Comparison of ENCODE assay signal across 1 cellular context in the genomic region with DNA sequence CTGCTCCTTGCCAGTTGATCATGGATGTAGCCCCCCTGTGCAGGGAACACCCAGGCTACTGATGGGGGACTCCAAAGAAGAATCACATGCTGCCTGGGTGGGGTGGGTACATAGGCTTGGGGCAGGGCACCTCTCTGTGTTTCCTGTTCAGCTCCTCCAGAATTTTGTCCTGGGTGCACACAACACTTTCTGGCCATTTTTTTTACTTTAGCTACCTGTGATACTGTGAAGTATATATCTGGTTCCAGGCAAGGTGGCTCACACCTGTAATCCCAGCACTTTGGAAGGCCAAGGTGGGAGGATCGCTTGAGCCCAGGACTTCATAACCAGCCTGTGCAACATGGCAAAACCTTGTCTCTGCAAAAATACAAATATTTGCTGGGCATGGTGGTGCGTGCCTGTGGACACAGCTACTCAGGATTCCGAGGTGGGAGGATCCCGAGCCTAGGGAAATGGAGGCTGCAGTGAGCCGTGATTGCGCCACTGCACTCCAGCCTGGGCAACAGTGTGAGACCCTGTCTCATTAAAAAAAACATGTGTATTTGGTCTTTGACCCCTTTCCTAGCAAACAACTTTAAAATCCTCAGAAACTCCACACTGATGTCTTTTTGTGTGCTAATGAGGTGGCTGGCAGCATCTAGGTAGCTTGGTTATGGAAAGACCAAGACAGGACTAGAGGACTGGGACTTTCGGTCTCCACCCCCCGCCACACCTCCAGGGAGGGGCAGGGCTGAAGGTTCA.
TF ChIP-seq lines count a peak whose summit lies in the region.

No MANE protein-coding gene starts in this region.

TF ChIP-seq in HepG2, 621 proteins besides CTCF, POLR2A, EP300 and RAD21 (continued from another document and continues in another):
- TF ChIP-seq, protein P1, sequence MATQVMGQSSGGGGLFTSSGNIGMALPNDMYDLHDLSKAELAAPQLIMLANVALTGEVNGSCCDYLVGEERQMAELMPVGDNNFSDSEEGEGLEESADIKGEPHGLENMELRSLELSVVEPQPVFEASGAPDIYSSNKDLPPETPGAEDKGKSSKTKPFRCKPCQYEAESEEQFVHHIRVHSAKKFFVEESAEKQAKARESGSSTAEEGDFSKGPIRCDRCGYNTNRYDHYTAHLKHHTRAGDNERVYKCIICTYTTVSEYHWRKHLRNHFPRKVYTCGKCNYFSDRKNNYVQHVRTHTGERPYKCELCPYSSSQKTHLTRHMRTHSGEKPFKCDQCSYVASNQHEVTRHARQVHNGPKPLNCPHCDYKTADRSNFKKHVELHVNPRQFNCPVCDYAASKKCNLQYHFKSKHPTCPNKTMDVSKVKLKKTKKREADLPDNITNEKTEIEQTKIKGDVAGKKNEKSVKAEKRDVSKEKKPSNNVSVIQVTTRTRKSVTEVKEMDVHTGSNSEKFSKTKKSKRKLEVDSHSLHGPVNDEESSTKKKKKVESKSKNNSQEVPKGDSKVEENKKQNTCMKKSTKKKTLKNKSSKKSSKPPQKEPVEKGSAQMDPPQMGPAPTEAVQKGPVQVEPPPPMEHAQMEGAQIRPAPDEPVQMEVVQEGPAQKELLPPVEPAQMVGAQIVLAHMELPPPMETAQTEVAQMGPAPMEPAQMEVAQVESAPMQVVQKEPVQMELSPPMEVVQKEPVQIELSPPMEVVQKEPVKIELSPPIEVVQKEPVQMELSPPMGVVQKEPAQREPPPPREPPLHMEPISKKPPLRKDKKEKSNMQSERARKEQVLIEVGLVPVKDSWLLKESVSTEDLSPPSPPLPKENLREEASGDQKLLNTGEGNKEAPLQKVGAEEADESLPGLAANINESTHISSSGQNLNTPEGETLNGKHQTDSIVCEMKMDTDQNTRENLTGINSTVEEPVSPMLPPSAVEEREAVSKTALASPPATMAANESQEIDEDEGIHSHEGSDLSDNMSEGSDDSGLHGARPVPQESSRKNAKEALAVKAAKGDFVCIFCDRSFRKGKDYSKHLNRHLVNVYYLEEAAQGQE (IDR thresholded peaks at IDR 0.05; ENCODE audit: borderline replicate concordance in 1 of 2, low read depth in 1 of 2, low read length in 2 of 2), result 0 out of 4 replicates have a peak, but pooled peaks of 1 of the 2 experiments have one; percentile 4
- TF ChIP-seq ZSCAN25 (CRISPR knock-in tag; IDR thresholded peaks at IDR 0.05) (no peak), MIXL1 (CRISPR knock-in tag; IDR thresholded peaks at IDR 0.05) (peak; percentile 97), HNF4A (CRISPR knock-in tag; IDR thresholded peaks at IDR 0.05) (peak; percentile 91), ZNF549 (CRISPR knock-in tag; IDR thresholded peaks at IDR 0.05) (no peak), ZNF776 (CRISPR knock-in tag; IDR thresholded peaks at IDR 0.05) (no peak), SSRP1 (CRISPR knock-in tag; IDR thresholded peaks at IDR 0.05) (no peak; the same call in 1 of the 2 replicates), HHEX (CRISPR knock-in tag; IDR thresholded peaks at IDR 0.05) (no peak), ZMYM2 (CRISPR knock-in tag; IDR thresholded peaks at IDR 0.05) (peak; percentile 98), ONECUT2 (CRISPR knock-in tag; IDR thresholded peaks at IDR 0.05) (no peak), ZNF460 (CRISPR knock-in tag; IDR thresholded peaks at IDR 0.05; ENCODE audit: borderline replicate concordance) (peak; percentile 95; the same call in 1 of the 2 replicates), ZFP1 (CRISPR knock-in tag; IDR thresholded peaks at IDR 0.05) (peak; percentile 93), FOXC1 (CRISPR knock-in tag; IDR thresholded peaks at IDR 0.05; ENCODE audit: borderline replicate concordance) (peak; percentile 39; the same call in 1 of the 2 replicates), AKAP8 (CRISPR knock-in tag; IDR thresholded peaks at IDR 0.05) (peak; percentile 60), ISX (CRISPR knock-in tag; conservative IDR thresholded peaks at IDR 0.05) (no peak), ZNF180 (CRISPR knock-in tag; IDR thresholded peaks at IDR 0.05; ENCODE audit: borderline replicate concordance, low read depth) (no peak), ESRRA (CRISPR knock-in tag; IDR thresholded peaks at IDR 0.05; ENCODE audit: low read depth) (no peak), FOXO1 (CRISPR knock-in tag; IDR thresholded peaks at IDR 0.05) (peak; percentile 88), SAP130 (CRISPR knock-in tag; IDR thresholded peaks at IDR 0.05; ENCODE audit: low read depth) (no peak; the same call in none of the 2 replicates), STAG1 (CRISPR knock-in tag; IDR thresholded peaks at IDR 0.05) (no peak), ZEB1 (IDR thresholded peaks at IDR 0.05; ENCODE audit: insufficient replicate concordance, low read depth) (peak; percentile 87), SETDB1 (CRISPR knock-in tag; IDR thresholded peaks at IDR 0.05; ENCODE audit: borderline replicate concordance) (no peak), BCL6 (CRISPR knock-in tag; IDR thresholded peaks at IDR 0.05) (peak; percentile 66), RBM22 (optimal IDR thresholded peaks at IDR 0.05; ENCODE audit: low read length) (no peak), CAMTA2 (CRISPR knock-in tag; IDR thresholded peaks at IDR 0.05; ENCODE audit: borderline replicate concordance) (no peak), NONO (IDR thresholded peaks at IDR 0.05) (no peak), NONO (CRISPR knock-in tag; conservative IDR thresholded peaks at IDR 0.05) (peak; percentile 93), KLF15 (CRISPR knock-in tag; IDR thresholded peaks at IDR 0.05; ENCODE audit: borderline replicate concordance) (no peak), SIX1 (CRISPR knock-in tag; IDR thresholded peaks at IDR 0.05; ENCODE audit: borderline replicate concordance) (no peak), NFKBIZ (CRISPR knock-in tag; IDR thresholded peaks at IDR 0.05) (no peak), ZNF317 (CRISPR knock-in tag; IDR thresholded peaks at IDR 0.05) (peak; percentile 60; the same call in 1 of the 2 replicates), CBX1 (IDR thresholded peaks at IDR 0.05; ENCODE audit: low read depth) (peak; percentile 74), RXRB (CRISPR knock-in tag; IDR thresholded peaks at IDR 0.05; ENCODE audit: borderline replicate concordance) (peak; percentile 90), ARNT2 (CRISPR knock-in tag; IDR thresholded peaks at IDR 0.05; ENCODE audit: low read depth) (peak; percentile 44; the same call in 1 of the 2 replicates), YY1 (IDR thresholded peaks at IDR 0.05; ENCODE audit: insufficient read depth, insufficient replicate concordance, low read depth, low read length) (peak; percentile 76), ZFYVE20 (CRISPR knock-in tag; IDR thresholded peaks at IDR 0.05; ENCODE audit: borderline replicate concordance, low read depth) (no peak), CHD4 (IDR thresholded peaks at IDR 0.05; ENCODE audit: borderline replicate concordance, low read length) (no peak), TCF7 (IDR thresholded peaks at IDR 0.05; ENCODE audit: low read depth) (no peak), ZNF558 (CRISPR knock-in tag; IDR thresholded peaks at IDR 0.05; ENCODE audit: borderline replicate concordance) (no peak), ZBTB20 (CRISPR knock-in tag; IDR thresholded peaks at IDR 0.05; ENCODE audit: borderline replicate concordance, low read depth) (peak; percentile 78), ZSCAN22 (CRISPR knock-in tag; IDR thresholded peaks at IDR 0.05) (0 out of 2 replicates have a peak, but pooled peaks have one; percentile 43), ZNF878 (CRISPR knock-in tag; IDR thresholded peaks at IDR 0.05) (peak; percentile 58), ZNF124 (CRISPR knock-in tag; IDR thresholded peaks at IDR 0.05) (peak; percentile 91), ZNF749 (CRISPR knock-in tag; IDR thresholded peaks at IDR 0.05; ENCODE audit: borderline replicate concordance) (no peak), ZSCAN9 (CRISPR knock-in tag; IDR thresholded peaks at IDR 0.05; ENCODE audit: borderline replicate concordance) (peak; percentile 89; the same call in 1 of the 2 replicates), KDM4B (CRISPR knock-in tag; IDR thresholded peaks at IDR 0.05) (no peak), ZFY (CRISPR knock-in tag; IDR thresholded peaks at IDR 0.05) (peak; percentile 40), BORCS8-MEF2B (CRISPR knock-in tag; IDR thresholded peaks at IDR 0.05) (no peak), ZNF468 (CRISPR knock-in tag; IDR thresholded peaks at IDR 0.05) (no peak), ZNF263 (CRISPR knock-in tag; IDR thresholded peaks at IDR 0.05) (peak; percentile 79), ZNF207 (IDR thresholded peaks at IDR 0.05; ENCODE audit: borderline replicate concordance) (no peak)
- TF ChIP-seq, protein P2, sequence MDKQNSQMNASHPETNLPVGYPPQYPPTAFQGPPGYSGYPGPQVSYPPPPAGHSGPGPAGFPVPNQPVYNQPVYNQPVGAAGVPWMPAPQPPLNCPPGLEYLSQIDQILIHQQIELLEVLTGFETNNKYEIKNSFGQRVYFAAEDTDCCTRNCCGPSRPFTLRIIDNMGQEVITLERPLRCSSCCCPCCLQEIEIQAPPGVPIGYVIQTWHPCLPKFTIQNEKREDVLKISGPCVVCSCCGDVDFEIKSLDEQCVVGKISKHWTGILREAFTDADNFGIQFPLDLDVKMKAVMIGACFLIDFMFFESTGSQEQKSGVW (CRISPR knock-in tag; IDR thresholded peaks at IDR 0.05; ENCODE audit: borderline replicate concordance), result no peak; the same call in 1 of the 2 replicates
- TF ChIP-seq, protein P3, sequence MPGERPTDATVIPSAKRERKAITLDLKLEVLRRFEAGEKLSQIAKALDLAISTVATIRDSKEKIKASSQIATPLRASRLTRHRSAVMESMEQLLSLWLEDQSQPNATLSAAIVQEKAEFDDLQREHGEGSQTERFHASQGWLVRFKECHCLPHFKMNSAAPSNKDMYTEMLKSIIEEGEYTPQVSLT (CRISPR knock-in tag; IDR thresholded peaks at IDR 0.05; ENCODE audit: borderline replicate concordance, low read depth), result 0 out of 2 replicates have a peak, but pooled peaks have one; percentile 40
- TF ChIP-seq, protein P4, sequence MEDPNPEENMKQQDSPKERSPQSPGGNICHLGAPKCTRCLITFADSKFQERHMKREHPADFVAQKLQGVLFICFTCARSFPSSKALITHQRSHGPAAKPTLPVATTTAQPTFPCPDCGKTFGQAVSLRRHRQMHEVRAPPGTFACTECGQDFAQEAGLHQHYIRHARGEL (CRISPR knock-in tag; IDR thresholded peaks at IDR 0.05), result no peak
- TF ChIP-seq, protein P5, sequence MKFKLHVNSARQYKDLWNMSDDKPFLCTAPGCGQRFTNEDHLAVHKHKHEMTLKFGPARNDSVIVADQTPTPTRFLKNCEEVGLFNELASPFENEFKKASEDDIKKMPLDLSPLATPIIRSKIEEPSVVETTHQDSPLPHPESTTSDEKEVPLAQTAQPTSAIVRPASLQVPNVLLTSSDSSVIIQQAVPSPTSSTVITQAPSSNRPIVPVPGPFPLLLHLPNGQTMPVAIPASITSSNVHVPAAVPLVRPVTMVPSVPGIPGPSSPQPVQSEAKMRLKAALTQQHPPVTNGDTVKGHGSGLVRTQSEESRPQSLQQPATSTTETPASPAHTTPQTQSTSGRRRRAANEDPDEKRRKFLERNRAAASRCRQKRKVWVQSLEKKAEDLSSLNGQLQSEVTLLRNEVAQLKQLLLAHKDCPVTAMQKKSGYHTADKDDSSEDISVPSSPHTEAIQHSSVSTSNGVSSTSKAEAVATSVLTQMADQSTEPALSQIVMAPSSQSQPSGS (CRISPR knock-in tag; IDR thresholded peaks at IDR 0.05), result peak; percentile 79
- TF ChIP-seq, protein P6, sequence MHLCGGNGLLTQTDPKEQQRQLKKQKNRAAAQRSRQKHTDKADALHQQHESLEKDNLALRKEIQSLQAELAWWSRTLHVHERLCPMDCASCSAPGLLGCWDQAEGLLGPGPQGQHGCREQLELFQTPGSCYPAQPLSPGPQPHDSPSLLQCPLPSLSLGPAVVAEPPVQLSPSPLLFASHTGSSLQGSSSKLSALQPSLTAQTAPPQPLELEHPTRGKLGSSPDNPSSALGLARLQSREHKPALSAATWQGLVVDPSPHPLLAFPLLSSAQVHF (CRISPR knock-in tag; IDR thresholded peaks at IDR 0.05), result no peak
- TF ChIP-seq, protein P7, sequence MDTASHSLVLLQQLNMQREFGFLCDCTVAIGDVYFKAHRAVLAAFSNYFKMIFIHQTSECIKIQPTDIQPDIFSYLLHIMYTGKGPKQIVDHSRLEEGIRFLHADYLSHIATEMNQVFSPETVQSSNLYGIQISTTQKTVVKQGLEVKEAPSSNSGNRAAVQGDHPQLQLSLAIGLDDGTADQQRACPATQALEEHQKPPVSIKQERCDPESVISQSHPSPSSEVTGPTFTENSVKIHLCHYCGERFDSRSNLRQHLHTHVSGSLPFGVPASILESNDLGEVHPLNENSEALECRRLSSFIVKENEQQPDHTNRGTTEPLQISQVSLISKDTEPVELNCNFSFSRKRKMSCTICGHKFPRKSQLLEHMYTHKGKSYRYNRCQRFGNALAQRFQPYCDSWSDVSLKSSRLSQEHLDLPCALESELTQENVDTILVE (CRISPR knock-in tag; IDR thresholded peaks at IDR 0.05), result peak; percentile 43; the same call in 1 of the 2 replicates
- TF ChIP-seq, protein P8, sequence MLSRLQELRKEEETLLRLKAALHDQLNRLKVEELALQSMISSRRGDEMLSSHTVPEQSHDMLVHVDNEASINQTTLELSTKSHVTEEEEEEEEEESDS (CRISPR knock-in tag; IDR thresholded peaks at IDR 0.05; ENCODE audit: borderline replicate concordance), result 0 out of 2 replicates have a peak, but pooled peaks have one; percentile 4
- TF ChIP-seq, protein P9, sequence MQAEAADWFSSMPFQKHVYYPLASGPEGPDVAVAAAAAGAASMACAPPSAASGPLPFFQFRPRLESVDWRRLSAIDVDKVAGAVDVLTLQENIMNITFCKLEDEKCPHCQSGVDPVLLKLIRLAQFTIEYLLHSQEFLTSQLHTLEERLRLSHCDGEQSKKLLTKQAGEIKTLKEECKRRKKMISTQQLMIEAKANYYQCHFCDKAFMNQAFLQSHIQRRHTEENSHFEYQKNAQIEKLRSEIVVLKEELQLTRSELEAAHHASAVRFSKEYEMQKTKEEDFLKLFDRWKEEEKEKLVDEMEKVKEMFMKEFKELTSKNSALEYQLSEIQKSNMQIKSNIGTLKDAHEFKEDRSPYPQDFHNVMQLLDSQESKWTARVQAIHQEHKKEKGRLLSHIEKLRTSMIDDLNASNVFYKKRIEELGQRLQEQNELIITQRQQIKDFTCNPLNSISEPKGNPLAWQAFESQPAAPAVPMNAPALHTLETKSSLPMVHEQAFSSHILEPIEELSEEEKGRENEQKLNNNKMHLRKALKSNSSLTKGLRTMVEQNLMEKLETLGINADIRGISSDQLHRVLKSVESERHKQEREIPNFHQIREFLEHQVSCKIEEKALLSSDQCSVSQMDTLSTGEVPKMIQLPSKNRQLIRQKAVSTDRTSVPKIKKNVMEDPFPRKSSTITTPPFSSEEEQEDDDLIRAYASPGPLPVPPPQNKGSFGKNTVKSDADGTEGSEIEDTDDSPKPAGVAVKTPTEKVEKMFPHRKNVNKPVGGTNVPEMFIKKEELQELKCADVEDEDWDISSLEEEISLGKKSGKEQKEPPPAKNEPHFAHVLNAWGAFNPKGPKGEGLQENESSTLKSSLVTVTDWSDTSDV (CRISPR knock-in tag; IDR thresholded peaks at IDR 0.05), result no peak
